Comparison of ENCODE assay signal across 1 cellular context in genomic region chr20:17507032-17507431, GRCh38.
A peak's percentile ranks its signal among the peaks of the same experiment; 100 is the strongest.
TF ChIP-seq lines count a peak whose summit lies in the region.

No MANE protein-coding gene starts in this region.

TF ChIP-seq in K562, 482 proteins besides CTCF, POLR2A, EP300 and RAD21 (continued from another document and continues in another):
- TF ChIP-seq AFF1 (IDR thresholded peaks at IDR 0.05; ENCODE audit: low read depth in 1 of 2, partially characterized antibody in 2 of 2) (no peak), SIN3A (IDR thresholded peaks at IDR 0.05; ENCODE audit: borderline replicate concordance in 2 of 2, control insufficient read depth in 1 of 2, low read depth in 2 of 2, low read length in 2 of 2) (no peak), BCOR (IDR thresholded peaks at IDR 0.05) (no peak), TBL1XR1 (IDR thresholded peaks at IDR 0.05; ENCODE audit: low read length in 2 of 2) (peak in 1 of 2 experiments; percentile 40; a peak in 1 of 4 replicates), ZNF444 (CRISPR knock-in tag; IDR thresholded peaks at IDR 0.05) (no peak), HNRNPL (IDR thresholded peaks at IDR 0.05; ENCODE audit: low read depth, low read length) (no peak), ZNF561 (CRISPR knock-in tag; conservative IDR thresholded peaks at IDR 0.05) (no peak), ZNF398 (CRISPR knock-in tag; IDR thresholded peaks at IDR 0.05) (no peak), XRCC4 (IDR thresholded peaks at IDR 0.05; ENCODE audit: extremely low read depth, insufficient read depth, insufficient read length) (no peak), E2F8 (IDR thresholded peaks at IDR 0.05; ENCODE audit: low read depth, partially characterized antibody) (no peak), NFIC (IDR thresholded peaks at IDR 0.05) (peak; percentile 38; the same call in 1 of the 2 replicates), ARID3A (IDR thresholded peaks at IDR 0.05; ENCODE audit: borderline replicate concordance, low read depth, low read length) (0 out of 2 replicates have a peak, but pooled peaks have one; percentile 37), CEBPB (tag; IDR thresholded peaks at IDR 0.05) (peak; percentile 63; the same call in 1 of the 2 replicates), ZNF639 (CRISPR knock-in tag; conservative IDR thresholded peaks at IDR 0.05 in 1 of 2, IDR thresholded peaks at IDR 0.05 in 1 of 2) (no peak), ZNF3 (CRISPR knock-in tag; IDR thresholded peaks at IDR 0.05) (no peak), ZNF174 (CRISPR knock-in tag; IDR thresholded peaks at IDR 0.05) (no peak), MYNN (IDR thresholded peaks at IDR 0.05) (no peak), MYNN (CRISPR knock-in tag; IDR thresholded peaks at IDR 0.05) (no peak), ATF6 (CRISPR knock-in tag; IDR thresholded peaks at IDR 0.05) (no peak), EP400 (IDR thresholded peaks at IDR 0.05) (no peak), ATF4 (CRISPR knock-in tag; IDR thresholded peaks at IDR 0.05) (no peak), TEAD2 (tag; IDR thresholded peaks at IDR 0.05) (no peak), TCFL5 (CRISPR knock-in tag; conservative IDR thresholded peaks at IDR 0.05) (no peak), ZBTB33 (CRISPR knock-in tag; IDR thresholded peaks at IDR 0.05) (no peak), KLF16 (IDR thresholded peaks at IDR 0.05) (0 out of 2 replicates have a peak, but pooled peaks have one; percentile 16), TEAD4 (IDR thresholded peaks at IDR 0.05; ENCODE audit: low read length) (peak; percentile 78), TEAD4 (CRISPR knock-in tag; IDR thresholded peaks at IDR 0.05; ENCODE audit: borderline replicate concordance) (no peak), ZBTB1 (CRISPR knock-in tag; IDR thresholded peaks at IDR 0.05; ENCODE audit: borderline replicate concordance, low read depth) (no peak), ETV1 (tag; conservative IDR thresholded peaks at IDR 0.05; ENCODE audit: low read depth) (no peak), SPI1 (IDR thresholded peaks at IDR 0.05; ENCODE audit: borderline replicate concordance, low read depth, low read length) (no peak), CBFA2T3 (IDR thresholded peaks at IDR 0.05) (peak; percentile 87), TEAD1 (CRISPR knock-in tag; IDR thresholded peaks at IDR 0.05) (peak in 1 of 2 experiments; percentile 51; a peak in 1 of 4 replicates), ZBTB12 (CRISPR knock-in tag; IDR thresholded peaks at IDR 0.05) (no peak), ZC3H8 (IDR thresholded peaks at IDR 0.05) (no peak), ETS2 (tag; IDR thresholded peaks at IDR 0.05; ENCODE audit: borderline replicate concordance, poor library complexity, severe bottlenecking) (no peak), MTA2 (IDR thresholded peaks at IDR 0.05; ENCODE audit: low read depth) (peak; percentile 52; the same call in 1 of the 2 replicates), POLR2AphosphoS5 (IDR thresholded peaks at IDR 0.05; ENCODE audit: control insufficient read depth, insufficient read depth, low read depth, low read length) (0 out of 2 replicates have a peak, but pooled peaks have one; percentile 35)
